ENCODE assay signal across 12 cellular contexts in genomic region chr10:69479241-69479730, GRCh38. TPM values are rescaled to one million over a fixed set of nuclear protein-coding genes. Genes with fewer than 3 reads are reported as not detected.
DNase-seq lines count a peak whose midpoint lies in the region; ATAC-seq, FAIRE-seq and TF ChIP-seq lines count a peak whose summit lies in the region.
"Had no signal": no experiment of that assay in that cellular context is flagged by ENCODE, and none has a peak within 500 bp of the region (broad histone marks: within the 10 kb centered on the region; RNA-seq: fewer than 3 reads in every experiment).

No MANE protein-coding gene starts in this region.

- H3K9ac ChIP-seq in duodenal mucosa (ENCODE audit: low read depth in 1 of 2, low read length in 2 of 2) = no peak overlapping the region

- H3K4me3 Mint-ChIP-seq in nephron = peak overlapping the region in 1 of 3 experiments; percentile 43
- H3K4me3 Mint-ChIP-seq: natural killer cell had no signal

- H3K27ac Mint-ChIP-seq in nephron = peak overlapping the region; percentile 67 to 96 (median 85)
- H3K27ac Mint-ChIP-seq: natural killer cell had no signal

- TF ChIP-seq CTCF in A549 (IDR thresholded peaks at IDR 0.05) (no peak), nephron (IDR thresholded peaks at IDR 0.05; ENCODE audit: unreplicated experiment in 3 of 3) (no peak)

- H3K4me3 ChIP-seq in A549 (no peak overlapping the region), duodenal mucosa (ENCODE audit: low read depth in 1 of 2, low read length in 2 of 2) (no peak overlapping the region)

- peak overlapping the region in 1 of 2 experiments; percentile 59; a peak in 3 of 6 replicates for H3K27ac ChIP-seq in A549
- H3K27ac ChIP-seq in duodenal mucosa (ENCODE audit: low read depth, low read length) = peak overlapping the region; percentile 42

- 77% methylated on average over 5 of the region's 5 CpGs for WGBS in A549 (ENCODE audit: missing lambda C conversion rate)

- no peak for FAIRE-seq in A549 (lab: Jason Lieb, UNC)

- peaks cover 12% of the 10 kb centered on the region for H3K27me3 Mint-ChIP-seq in nephron (ENCODE audit: low read depth)

- CTCF ChIA-PET in A549 (lab: Yijun Ruan, JAX) = interaction anchor here (0.6 to 2.0 kb wide), 6 partner anchors 10 to 150 kb away, joined by 3 to 8 read pairs (median 4); no protein-coding TSS in a partner anchor

- no peak for DNase-seq in A549 (ENCODE audit: low read depth in 1 of 2, low spot score in 1 of 2)
- DNase-seq in NCI-H2227 (lab: John Stamatoyannopoulos, UW; ENCODE audit: unreplicated experiment) = peak; percentile 57
- DNase-seq in NCI-H1105 treated with DMSO at 0.1 percent for 48 hours (lab: John Stamatoyannopoulos, UW) = no peak
- no peak for DNase-seq in GOT3 (lab: John Stamatoyannopoulos, UW)
- no peak for DNase-seq in mucosa of gallbladder (ENCODE audit: low spot score)
- no peak for DNase-seq in NCI-H1930 (lab: John Stamatoyannopoulos, UW)
- DNase-seq: activated CD4-positive, alpha-beta T cell treated with anti-CD3 and anti-CD28 coated beads, Interleukin-2, amount 50 U/mL, for 4 hours; AML-193; effector memory CD4-positive, alpha-beta T cell; natural killer cell had no signal

- no peak for TF ChIP-seq EP300 in A549 (IDR thresholded peaks at IDR 0.05)

- no peak for TF ChIP-seq POLR2A in A549 (IDR thresholded peaks at IDR 0.05; ENCODE audit: low read length)

- no peak for ATAC-seq in A549
- ATAC-seq: natural killer cell had no signal

- no peaks in the 10 kb centered on the region for H3K9me3 ChIP-seq in A549
- no peaks in the 10 kb centered on the region for H3K9me3 ChIP-seq in duodenal mucosa (ENCODE audit: control insufficient read depth in 1 of 2, low read length in 2 of 2)

- no peaks in the 10 kb centered on the region for H3K36me3 Mint-ChIP-seq in nephron (ENCODE audit: low read depth)
- H3K36me3 Mint-ChIP-seq: natural killer cell had no signal

- peaks cover 0 to 13% of the 10 kb centered on the region in 2 donors for H3K36me3 ChIP-seq in duodenal mucosa (ENCODE audit: control insufficient read depth in 1 of 2, insufficient read depth in 2 of 2, low read length in 2 of 2)

- POLR2A ChIA-PET in A549 (lab: Yijun Ruan, JAX) = no interaction called here

- H3K4me1 ChIP-seq in A549 = peaks cover 29% of the 10 kb centered on the region
- H3K4me1 ChIP-seq in duodenal mucosa (ENCODE audit: control insufficient read depth in 1 of 2, insufficient read depth in 2 of 2, low read length in 2 of 2) = peaks cover 24 to 31% of the 10 kb centered on the region in 2 donors

- no peak for TF ChIP-seq RAD21 in A549 (conservative IDR thresholded peaks at IDR 0.05 in 1 of 2, IDR thresholded peaks at IDR 0.05 in 1 of 2)

- no peaks in the 10 kb centered on the region for H3K9me3 Mint-ChIP-seq in nephron
- H3K9me3 Mint-ChIP-seq: natural killer cell had no signal

- peaks cover 57% of the 10 kb centered on the region for H3K4me1 Mint-ChIP-seq in nephron
- H3K4me1 Mint-ChIP-seq: natural killer cell had no signal

- H3K27me3 ChIP-seq in duodenal mucosa (ENCODE audit: control insufficient read depth in 1 of 2, insufficient read depth in 2 of 2, low read length in 2 of 2) = no peaks in the 10 kb centered on the region

- H3K4me2 ChIP-seq in A549 = 0 out of 3 replicates have a peak overlapping the region, but pooled peaks have one; percentile 7

TF ChIP-seq in A549, 52 proteins besides CTCF, POLR2A, EP300 and RAD21:
- TF ChIP-seq NFE2L2 (conservative IDR thresholded peaks at IDR 0.05; ENCODE audit: low read length) = no peak
- TF ChIP-seq CBX2 (IDR thresholded peaks at IDR 0.05; ENCODE audit: borderline replicate concordance, low read depth) = no peak
- TF ChIP-seq, protein P1, sequence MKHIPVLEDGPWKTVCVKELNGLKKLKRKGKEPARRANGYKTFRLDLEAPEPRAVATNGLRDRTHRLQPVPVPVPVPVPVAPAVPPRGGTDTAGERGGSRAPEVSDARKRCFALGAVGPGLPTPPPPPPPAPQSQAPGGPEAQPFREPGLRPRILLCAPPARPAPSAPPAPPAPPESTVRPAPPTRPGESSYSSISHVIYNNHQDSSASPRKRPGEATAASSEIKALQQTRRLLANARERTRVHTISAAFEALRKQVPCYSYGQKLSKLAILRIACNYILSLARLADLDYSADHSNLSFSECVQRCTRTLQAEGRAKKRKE (CRISPR knock-in tag; IDR thresholded peaks at IDR 0.05; ENCODE audit: low read depth) = no peak
- TF ChIP-seq NR3C1 (IDR thresholded peaks at IDR 0.05) = no peak
- no peak for TF ChIP-seq ZNF302 (CRISPR knock-in tag; IDR thresholded peaks at IDR 0.05)
- no peak for TF ChIP-seq FOSB (CRISPR knock-in tag; IDR thresholded peaks at IDR 0.05)
- TF ChIP-seq NPAS2 (CRISPR knock-in tag; IDR thresholded peaks at IDR 0.05; ENCODE audit: borderline replicate concordance) = no peak
- TF ChIP-seq ESRRA (IDR thresholded peaks at IDR 0.05; ENCODE audit: borderline replicate concordance, low read length) = no peak
- TF ChIP-seq REST (IDR thresholded peaks at IDR 0.05) = no peak
- TF ChIP-seq KDM5A (IDR thresholded peaks at IDR 0.05) = no peak
- TF ChIP-seq MAZ (IDR thresholded peaks at IDR 0.05; ENCODE audit: borderline replicate concordance, low read depth, low read length) = no peak
- TF ChIP-seq HES2 (IDR thresholded peaks at IDR 0.05) = no peak
- no peak for TF ChIP-seq RCOR1 (IDR thresholded peaks at IDR 0.05; ENCODE audit: low read depth, low read length)

RNA-seq across cellular contexts. Expression of gene TSPAN15, which starts 28.0 kb away (rescaled TPM):
- polyA plus RNA-seq in A549 (2011; rRNA removed) (89.0 and 89.6 TPM in 2 replicates), A549 (2017; fragmentation: RNase III; extraction: RNeasy Plus Mini Kit Qiagen cat#74134 plus additional on column Dnase treatment) (49.3 to 60.2 TPM (median 54.4 TPM) in 3 replicates)
- polyA plus RNA-seq in A549 (2012; cell fraction: cytosol; rRNA removed) = 159 and 209 TPM in 2 replicates
- polyA plus RNA-seq in A549 (2012; cell fraction: nucleus; rRNA removed) = 211 and 234 TPM in 2 replicates
- polyA minus RNA-seq in A549 (2011; rRNA and poly(A)+ RNA removed) = 132 and 156 TPM in 2 replicates
- total RNA-seq in mucosa of gallbladder = 108 TPM
